1 cellular context compared by ENCODE assay signal in genomic region chr21:38945536-38946245, GRCh38.
A peak's percentile ranks its signal among the peaks of the same experiment; 100 is the strongest.
TF ChIP-seq lines count a peak whose summit lies in the region.

No MANE protein-coding gene starts in this region.

TF ChIP-seq in HEK293, 187 proteins besides CTCF, POLR2A, EP300 and RAD21 (continued from another document):
- TF ChIP-seq TSHZ1 (tag by site-specific recombination; IDR thresholded peaks at IDR 0.05; ENCODE audit: borderline replicate concordance) (no peak), ZNF664 (tag by site-specific recombination; IDR thresholded peaks at IDR 0.05) (no peak), ZNF211 (tag by site-specific recombination; IDR thresholded peaks at IDR 0.05; ENCODE audit: low read depth) (no peak), ZNF571 (tag by site-specific recombination; IDR thresholded peaks at IDR 0.05) (no peak), IKZF3 (tag by site-specific recombination; IDR thresholded peaks at IDR 0.05) (0 out of 2 replicates have a peak, but pooled peaks have one; percentile 26), FEZF1 (tag by site-specific recombination; IDR thresholded peaks at IDR 0.05) (peak; percentile 21; the same call in 1 of the 2 replicates), TRIM28 (IDR thresholded peaks at IDR 0.05; ENCODE audit: borderline replicate concordance, low read length) (0 out of 2 replicates have a peak, but pooled peaks have one; percentile 20)
- TF ChIP-seq, protein P1, sequence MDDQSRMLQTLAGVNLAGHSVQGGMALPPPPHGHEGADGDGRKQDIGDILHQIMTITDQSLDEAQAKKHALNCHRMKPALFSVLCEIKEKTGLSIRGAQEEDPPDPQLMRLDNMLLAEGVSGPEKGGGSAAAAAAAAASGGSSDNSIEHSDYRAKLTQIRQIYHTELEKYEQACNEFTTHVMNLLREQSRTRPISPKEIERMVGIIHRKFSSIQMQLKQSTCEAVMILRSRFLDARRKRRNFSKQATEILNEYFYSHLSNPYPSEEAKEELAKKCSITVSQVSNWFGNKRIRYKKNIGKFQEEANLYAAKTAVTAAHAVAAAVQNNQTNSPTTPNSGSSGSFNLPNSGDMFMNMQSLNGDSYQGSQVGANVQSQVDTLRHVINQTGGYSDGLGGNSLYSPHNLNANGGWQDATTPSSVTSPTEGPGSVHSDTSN (CRISPR knock-in tag; IDR thresholded peaks at IDR 0.05), result no peak
TF ChIP-seq in HEK293: peak in this region for 10.
